Comparison of ENCODE assay signal across 1 cellular context in genomic region chr4:87092389-87093141, GRCh38.
TF ChIP-seq lines count a peak whose summit lies in the region.

No MANE protein-coding gene starts in this region.

TF ChIP-seq in K562, 482 proteins besides CTCF, POLR2A, EP300 and RAD21 (continued from another document and continues in another):
- TF ChIP-seq NKRF (IDR thresholded peaks at IDR 0.05; ENCODE audit: borderline replicate concordance) (no peak), TCFL5 (CRISPR knock-in tag; conservative IDR thresholded peaks at IDR 0.05) (no peak), PATZ1 (CRISPR knock-in tag; IDR thresholded peaks at IDR 0.05; ENCODE audit: borderline replicate concordance) (no peak), TAL1 (IDR thresholded peaks at IDR 0.05) (peak; percentile 30; the same call in 1 of the 2 replicates), MXD1 (CRISPR knock-in tag; IDR thresholded peaks at IDR 0.05; ENCODE audit: borderline replicate concordance, poor library complexity, severe bottlenecking) (no peak), ZNF398 (CRISPR knock-in tag; IDR thresholded peaks at IDR 0.05) (no peak), HOMEZ (CRISPR knock-in tag; IDR thresholded peaks at IDR 0.05) (no peak), THRAP3 (IDR thresholded peaks at IDR 0.05; ENCODE audit: borderline replicate concordance) (no peak), BDP1 (IDR thresholded peaks at IDR 0.05; ENCODE audit: insufficient read depth, insufficient read length) (no peak), RUNX1 (IDR thresholded peaks at IDR 0.05; ENCODE audit: low read depth) (no peak), FOXJ2 (tag; IDR thresholded peaks at IDR 0.05) (0 out of 2 replicates have a peak, but pooled peaks have one; percentile 19), SMAD1 (IDR thresholded peaks at IDR 0.05; ENCODE audit: low read depth, low read length, partially characterized antibody) (no peak), NCOA2 (IDR thresholded peaks at IDR 0.05; ENCODE audit: partially characterized antibody in 2 of 2) (no peak), ZNF408 (CRISPR knock-in tag; IDR thresholded peaks at IDR 0.05; ENCODE audit: low read depth) (no peak), ZNF140 (CRISPR knock-in tag; IDR thresholded peaks at IDR 0.05) (no peak), SREBF1 (IDR thresholded peaks at IDR 0.05; ENCODE audit: borderline replicate concordance, low read depth, low read length) (no peak), E2F1 (CRISPR knock-in tag; IDR thresholded peaks at IDR 0.05) (no peak), GTF2B (IDR thresholded peaks at IDR 0.05; ENCODE audit: extremely low read depth, insufficient read length) (no peak), E2F5 (CRISPR knock-in tag; IDR thresholded peaks at IDR 0.05) (no peak), HNRNPH1 (optimal IDR thresholded peaks at IDR 0.05; ENCODE audit: low read depth, low read length) (no peak), L3MBTL2 (IDR thresholded peaks at IDR 0.05) (no peak), ZNF583 (CRISPR knock-in tag; IDR thresholded peaks at IDR 0.05) (no peak), IRF2 (CRISPR knock-in tag; IDR thresholded peaks at IDR 0.05) (no peak), MBD1 (CRISPR knock-in tag; IDR thresholded peaks at IDR 0.05) (no peak), ZKSCAN3 (CRISPR knock-in tag; IDR thresholded peaks at IDR 0.05) (no peak), ZBTB2 (IDR thresholded peaks at IDR 0.05) (no peak), EZH2 (IDR thresholded peaks at IDR 0.05; ENCODE audit: borderline replicate concordance, low read depth, low read length) (no peak), KAT7 (CRISPR knock-in tag; IDR thresholded peaks at IDR 0.05; ENCODE audit: borderline replicate concordance) (no peak), CGGBP1 (CRISPR knock-in tag; IDR thresholded peaks at IDR 0.05) (no peak), ATF4 (CRISPR knock-in tag; IDR thresholded peaks at IDR 0.05) (no peak), POLR2H (tag; IDR thresholded peaks at IDR 0.05; ENCODE audit: low read depth) (no peak), YBX1 (IDR thresholded peaks at IDR 0.05) (no peak), ZNF263 (CRISPR knock-in tag; IDR thresholded peaks at IDR 0.05; ENCODE audit: borderline replicate concordance) (no peak), SRSF9 (IDR thresholded peaks at IDR 0.05; ENCODE audit: borderline replicate concordance, low read depth, low read length) (no peak), SAFB2 (IDR thresholded peaks at IDR 0.05; ENCODE audit: borderline replicate concordance, low read depth, low read length, severe bottlenecking) (no peak), HMBOX1 (IDR thresholded peaks at IDR 0.05) (peak; percentile 61; the same call in 1 of the 2 replicates), NR4A1 (CRISPR knock-in tag; IDR thresholded peaks at IDR 0.05) (no peak), NR4A1 (tag; IDR thresholded peaks at IDR 0.05) (no peak), ZNF79 (CRISPR knock-in tag; IDR thresholded peaks at IDR 0.05; ENCODE audit: low read depth) (no peak), LEF1 (IDR thresholded peaks at IDR 0.05) (no peak), ARHGAP35 (IDR thresholded peaks at IDR 0.05; ENCODE audit: partially characterized antibody) (no peak), VEZF1 (CRISPR knock-in tag; IDR thresholded peaks at IDR 0.05) (peak; percentile 38; the same call in 1 of the 2 replicates), ZNF239 (CRISPR knock-in tag; IDR thresholded peaks at IDR 0.05) (no peak)
